In genomic region chr2:197706839-197707207, GRCh38 we compare ENCODE assay signal across 1 cellular context.
TF ChIP-seq lines count a peak whose summit lies in the region.

No MANE protein-coding gene starts in this region.

TF ChIP-seq in HepG2, 621 proteins besides CTCF, POLR2A, EP300 and RAD21 (continued from another document and continues in another):
- TF ChIP-seq ZNF629 (CRISPR knock-in tag; conservative IDR thresholded peaks at IDR 0.05) (no peak), ZKSCAN1 (IDR thresholded peaks at IDR 0.05; ENCODE audit: low read length) (no peak), ZNF496 (CRISPR knock-in tag; IDR thresholded peaks at IDR 0.05; ENCODE audit: insufficient replicate concordance) (no peak), HNRNPLL (IDR thresholded peaks at IDR 0.05; ENCODE audit: low read depth, low read length, poor library complexity, severe bottlenecking) (no peak), ZNF615 (CRISPR knock-in tag; IDR thresholded peaks at IDR 0.05; ENCODE audit: borderline replicate concordance) (no peak), ESRRA (CRISPR knock-in tag; IDR thresholded peaks at IDR 0.05; ENCODE audit: low read depth) (no peak), ZMYM2 (CRISPR knock-in tag; IDR thresholded peaks at IDR 0.05) (no peak), KDM2A (CRISPR knock-in tag; IDR thresholded peaks at IDR 0.05; ENCODE audit: borderline replicate concordance, low read depth) (0 out of 2 replicates have a peak, but pooled peaks have one; percentile 21), ZNF24 (IDR thresholded peaks at IDR 0.05) (no peak), MIXL1 (CRISPR knock-in tag; IDR thresholded peaks at IDR 0.05) (no peak), ASH2L (IDR thresholded peaks at IDR 0.05; ENCODE audit: insufficient read length, low read depth, low read length) (no peak), MAZ (IDR thresholded peaks at IDR 0.05; ENCODE audit: borderline replicate concordance, low read depth, low read length) (no peak), MAZ (CRISPR knock-in tag; IDR thresholded peaks at IDR 0.05; ENCODE audit: low read depth) (no peak), ZNF883 (CRISPR knock-in tag; IDR thresholded peaks at IDR 0.05; ENCODE audit: not compliant biosample characterization) (no peak), ZNF333 (CRISPR knock-in tag; IDR thresholded peaks at IDR 0.05; ENCODE audit: borderline replicate concordance) (0 out of 2 replicates have a peak, but pooled peaks have one; percentile 10), ZNF607 (CRISPR knock-in tag; IDR thresholded peaks at IDR 0.05; ENCODE audit: borderline replicate concordance) (no peak), SNAPC2 (CRISPR knock-in tag; IDR thresholded peaks at IDR 0.05) (no peak), SOX13 (IDR thresholded peaks at IDR 0.05) (no peak), SOX13 (CRISPR knock-in tag; conservative IDR thresholded peaks at IDR 0.05 in 1 of 2, IDR thresholded peaks at IDR 0.05 in 1 of 2) (no peak), YY1 (IDR thresholded peaks at IDR 0.05; ENCODE audit: insufficient read depth, insufficient replicate concordance, low read depth, low read length) (no peak), ATF4 (CRISPR knock-in tag; IDR thresholded peaks at IDR 0.05) (no peak), U2AF2 (IDR thresholded peaks at IDR 0.05; ENCODE audit: low read depth, low read length) (no peak), REST (IDR thresholded peaks at IDR 0.05; ENCODE audit: borderline replicate concordance in 1 of 2, low read depth in 1 of 2, low read length in 2 of 2) (no peak), ZNF256 (CRISPR knock-in tag; conservative IDR thresholded peaks at IDR 0.05) (no peak), KLF16 (CRISPR knock-in tag; IDR thresholded peaks at IDR 0.05) (no peak), HMG20B (CRISPR knock-in tag; conservative IDR thresholded peaks at IDR 0.05) (no peak), PLRG1 (conservative IDR thresholded peaks at IDR 0.05) (no peak), ZNF296 (CRISPR knock-in tag; conservative IDR thresholded peaks at IDR 0.05) (no peak), ZNF770 (CRISPR knock-in tag; IDR thresholded peaks at IDR 0.05) (no peak), KDM3A (CRISPR knock-in tag; IDR thresholded peaks at IDR 0.05; ENCODE audit: low read depth) (no peak), ZIK1 (CRISPR knock-in tag; IDR thresholded peaks at IDR 0.05; ENCODE audit: borderline replicate concordance, low read depth) (no peak), ZSCAN25 (CRISPR knock-in tag; IDR thresholded peaks at IDR 0.05) (no peak; the same call in 1 of the 2 replicates), TEAD3 (CRISPR knock-in tag; optimal IDR thresholded peaks at IDR 0.05; ENCODE audit: borderline replicate concordance) (peak; percentile 73), ZNF75D (CRISPR knock-in tag; IDR thresholded peaks at IDR 0.05; ENCODE audit: borderline replicate concordance) (no peak), GATA4 (IDR thresholded peaks at IDR 0.05; ENCODE audit: borderline replicate concordance, low read depth) (no peak), ZNF501 (CRISPR knock-in tag; IDR thresholded peaks at IDR 0.05) (0 out of 2 replicates have a peak, but pooled peaks have one; percentile 26), ZNF136 (CRISPR knock-in tag; IDR thresholded peaks at IDR 0.05; ENCODE audit: low read depth) (no peak), RBFOX2 (IDR thresholded peaks at IDR 0.05; ENCODE audit: low read depth, low read length) (0 out of 2 replicates have a peak, but pooled peaks have one; percentile 7), GTF2F1 (IDR thresholded peaks at IDR 0.05; ENCODE audit: low read length) (no peak), ZSCAN12 (CRISPR knock-in tag; IDR thresholded peaks at IDR 0.05) (no peak), MAFF (IDR thresholded peaks at IDR 0.05; ENCODE audit: low read depth, low read length) (no peak), SIX4 (CRISPR knock-in tag; IDR thresholded peaks at IDR 0.05) (no peak), ERF (CRISPR knock-in tag; IDR thresholded peaks at IDR 0.05) (no peak)
- TF ChIP-seq, protein P1, sequence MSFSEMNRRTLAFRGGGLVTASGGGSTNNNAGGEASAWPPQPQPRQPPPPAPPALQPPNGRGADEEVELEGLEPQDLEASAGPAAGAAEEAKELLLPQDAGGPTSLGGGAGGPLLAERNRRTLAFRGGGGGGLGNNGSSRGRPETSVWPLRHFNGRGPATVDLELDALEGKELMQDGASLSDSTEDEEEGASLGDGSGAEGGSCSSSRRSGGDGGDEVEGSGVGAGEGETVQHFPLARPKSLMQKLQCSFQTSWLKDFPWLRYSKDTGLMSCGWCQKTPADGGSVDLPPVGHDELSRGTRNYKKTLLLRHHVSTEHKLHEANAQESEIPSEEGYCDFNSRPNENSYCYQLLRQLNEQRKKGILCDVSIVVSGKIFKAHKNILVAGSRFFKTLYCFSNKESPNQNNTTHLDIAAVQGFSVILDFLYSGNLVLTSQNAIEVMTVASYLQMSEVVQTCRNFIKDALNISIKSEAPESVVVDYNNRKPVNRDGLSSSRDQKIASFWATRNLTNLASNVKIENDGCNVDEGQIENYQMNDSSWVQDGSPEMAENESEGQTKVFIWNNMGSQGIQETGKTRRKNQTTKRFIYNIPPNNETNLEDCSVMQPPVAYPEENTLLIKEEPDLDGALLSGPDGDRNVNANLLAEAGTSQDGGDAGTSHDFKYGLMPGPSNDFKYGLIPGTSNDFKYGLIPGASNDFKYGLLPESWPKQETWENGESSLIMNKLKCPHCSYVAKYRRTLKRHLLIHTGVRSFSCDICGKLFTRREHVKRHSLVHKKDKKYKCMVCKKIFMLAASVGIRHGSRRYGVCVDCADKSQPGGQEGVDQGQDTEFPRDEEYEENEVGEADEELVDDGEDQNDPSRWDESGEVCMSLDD (CRISPR knock-in tag; IDR thresholded peaks at IDR 0.05; ENCODE audit: borderline replicate concordance), result no peak
- TF ChIP-seq, protein P2, sequence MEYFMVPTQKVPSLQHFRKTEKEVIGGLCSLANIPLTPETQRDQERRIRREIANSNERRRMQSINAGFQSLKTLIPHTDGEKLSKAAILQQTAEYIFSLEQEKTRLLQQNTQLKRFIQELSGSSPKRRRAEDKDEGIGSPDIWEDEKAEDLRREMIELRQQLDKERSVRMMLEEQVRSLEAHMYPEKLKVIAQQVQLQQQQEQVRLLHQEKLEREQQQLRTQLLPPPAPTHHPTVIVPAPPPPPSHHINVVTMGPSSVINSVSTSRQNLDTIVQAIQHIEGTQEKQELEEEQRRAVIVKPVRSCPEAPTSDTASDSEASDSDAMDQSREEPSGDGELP (IDR thresholded peaks at IDR 0.05; ENCODE audit: borderline replicate concordance, low read depth), result no peak
- TF ChIP-seq, protein P3, sequence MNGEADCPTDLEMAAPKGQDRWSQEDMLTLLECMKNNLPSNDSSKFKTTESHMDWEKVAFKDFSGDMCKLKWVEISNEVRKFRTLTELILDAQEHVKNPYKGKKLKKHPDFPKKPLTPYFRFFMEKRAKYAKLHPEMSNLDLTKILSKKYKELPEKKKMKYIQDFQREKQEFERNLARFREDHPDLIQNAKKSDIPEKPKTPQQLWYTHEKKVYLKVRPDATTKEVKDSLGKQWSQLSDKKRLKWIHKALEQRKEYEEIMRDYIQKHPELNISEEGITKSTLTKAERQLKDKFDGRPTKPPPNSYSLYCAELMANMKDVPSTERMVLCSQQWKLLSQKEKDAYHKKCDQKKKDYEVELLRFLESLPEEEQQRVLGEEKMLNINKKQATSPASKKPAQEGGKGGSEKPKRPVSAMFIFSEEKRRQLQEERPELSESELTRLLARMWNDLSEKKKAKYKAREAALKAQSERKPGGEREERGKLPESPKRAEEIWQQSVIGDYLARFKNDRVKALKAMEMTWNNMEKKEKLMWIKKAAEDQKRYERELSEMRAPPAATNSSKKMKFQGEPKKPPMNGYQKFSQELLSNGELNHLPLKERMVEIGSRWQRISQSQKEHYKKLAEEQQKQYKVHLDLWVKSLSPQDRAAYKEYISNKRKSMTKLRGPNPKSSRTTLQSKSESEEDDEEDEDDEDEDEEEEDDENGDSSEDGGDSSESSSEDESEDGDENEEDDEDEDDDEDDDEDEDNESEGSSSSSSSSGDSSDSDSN (CRISPR knock-in tag; IDR thresholded peaks at IDR 0.05), result no peak
- TF ChIP-seq, protein P4, sequence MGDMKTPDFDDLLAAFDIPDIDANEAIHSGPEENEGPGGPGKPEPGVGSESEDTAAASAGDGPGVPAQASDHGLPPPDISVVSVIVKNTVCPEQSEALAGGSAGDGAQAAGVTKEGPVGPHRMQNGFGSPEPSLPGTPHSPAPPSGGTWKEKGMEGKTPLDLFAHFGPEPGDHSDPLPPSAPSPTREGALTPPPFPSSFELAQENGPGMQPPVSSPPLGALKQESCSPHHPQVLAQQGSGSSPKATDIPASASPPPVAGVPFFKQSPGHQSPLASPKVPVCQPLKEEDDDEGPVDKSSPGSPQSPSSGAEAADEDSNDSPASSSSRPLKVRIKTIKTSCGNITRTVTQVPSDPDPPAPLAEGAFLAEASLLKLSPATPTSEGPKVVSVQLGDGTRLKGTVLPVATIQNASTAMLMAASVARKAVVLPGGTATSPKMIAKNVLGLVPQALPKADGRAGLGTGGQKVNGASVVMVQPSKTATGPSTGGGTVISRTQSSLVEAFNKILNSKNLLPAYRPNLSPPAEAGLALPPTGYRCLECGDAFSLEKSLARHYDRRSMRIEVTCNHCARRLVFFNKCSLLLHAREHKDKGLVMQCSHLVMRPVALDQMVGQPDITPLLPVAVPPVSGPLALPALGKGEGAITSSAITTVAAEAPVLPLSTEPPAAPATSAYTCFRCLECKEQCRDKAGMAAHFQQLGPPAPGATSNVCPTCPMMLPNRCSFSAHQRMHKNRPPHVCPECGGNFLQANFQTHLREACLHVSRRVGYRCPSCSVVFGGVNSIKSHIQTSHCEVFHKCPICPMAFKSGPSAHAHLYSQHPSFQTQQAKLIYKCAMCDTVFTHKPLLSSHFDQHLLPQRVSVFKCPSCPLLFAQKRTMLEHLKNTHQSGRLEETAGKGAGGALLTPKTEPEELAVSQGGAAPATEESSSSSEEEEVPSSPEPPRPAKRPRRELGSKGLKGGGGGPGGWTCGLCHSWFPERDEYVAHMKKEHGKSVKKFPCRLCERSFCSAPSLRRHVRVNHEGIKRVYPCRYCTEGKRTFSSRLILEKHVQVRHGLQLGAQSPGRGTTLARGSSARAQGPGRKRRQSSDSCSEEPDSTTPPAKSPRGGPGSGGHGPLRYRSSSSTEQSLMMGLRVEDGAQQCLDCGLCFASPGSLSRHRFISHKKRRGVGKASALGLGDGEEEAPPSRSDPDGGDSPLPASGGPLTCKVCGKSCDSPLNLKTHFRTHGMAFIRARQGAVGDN (CRISPR knock-in tag; IDR thresholded peaks at IDR 0.05), result no peak
